Comparison of ENCODE assay signal across 1 cellular context in genomic region chr2:166700079-166700478, GRCh38.
TF ChIP-seq lines count a peak whose summit lies in the region.

No MANE protein-coding gene starts in this region.

TF ChIP-seq in GM23338, 12 proteins besides CTCF, POLR2A, EP300 and RAD21 (continued from another document):
- TF ChIP-seq, protein P1, sequence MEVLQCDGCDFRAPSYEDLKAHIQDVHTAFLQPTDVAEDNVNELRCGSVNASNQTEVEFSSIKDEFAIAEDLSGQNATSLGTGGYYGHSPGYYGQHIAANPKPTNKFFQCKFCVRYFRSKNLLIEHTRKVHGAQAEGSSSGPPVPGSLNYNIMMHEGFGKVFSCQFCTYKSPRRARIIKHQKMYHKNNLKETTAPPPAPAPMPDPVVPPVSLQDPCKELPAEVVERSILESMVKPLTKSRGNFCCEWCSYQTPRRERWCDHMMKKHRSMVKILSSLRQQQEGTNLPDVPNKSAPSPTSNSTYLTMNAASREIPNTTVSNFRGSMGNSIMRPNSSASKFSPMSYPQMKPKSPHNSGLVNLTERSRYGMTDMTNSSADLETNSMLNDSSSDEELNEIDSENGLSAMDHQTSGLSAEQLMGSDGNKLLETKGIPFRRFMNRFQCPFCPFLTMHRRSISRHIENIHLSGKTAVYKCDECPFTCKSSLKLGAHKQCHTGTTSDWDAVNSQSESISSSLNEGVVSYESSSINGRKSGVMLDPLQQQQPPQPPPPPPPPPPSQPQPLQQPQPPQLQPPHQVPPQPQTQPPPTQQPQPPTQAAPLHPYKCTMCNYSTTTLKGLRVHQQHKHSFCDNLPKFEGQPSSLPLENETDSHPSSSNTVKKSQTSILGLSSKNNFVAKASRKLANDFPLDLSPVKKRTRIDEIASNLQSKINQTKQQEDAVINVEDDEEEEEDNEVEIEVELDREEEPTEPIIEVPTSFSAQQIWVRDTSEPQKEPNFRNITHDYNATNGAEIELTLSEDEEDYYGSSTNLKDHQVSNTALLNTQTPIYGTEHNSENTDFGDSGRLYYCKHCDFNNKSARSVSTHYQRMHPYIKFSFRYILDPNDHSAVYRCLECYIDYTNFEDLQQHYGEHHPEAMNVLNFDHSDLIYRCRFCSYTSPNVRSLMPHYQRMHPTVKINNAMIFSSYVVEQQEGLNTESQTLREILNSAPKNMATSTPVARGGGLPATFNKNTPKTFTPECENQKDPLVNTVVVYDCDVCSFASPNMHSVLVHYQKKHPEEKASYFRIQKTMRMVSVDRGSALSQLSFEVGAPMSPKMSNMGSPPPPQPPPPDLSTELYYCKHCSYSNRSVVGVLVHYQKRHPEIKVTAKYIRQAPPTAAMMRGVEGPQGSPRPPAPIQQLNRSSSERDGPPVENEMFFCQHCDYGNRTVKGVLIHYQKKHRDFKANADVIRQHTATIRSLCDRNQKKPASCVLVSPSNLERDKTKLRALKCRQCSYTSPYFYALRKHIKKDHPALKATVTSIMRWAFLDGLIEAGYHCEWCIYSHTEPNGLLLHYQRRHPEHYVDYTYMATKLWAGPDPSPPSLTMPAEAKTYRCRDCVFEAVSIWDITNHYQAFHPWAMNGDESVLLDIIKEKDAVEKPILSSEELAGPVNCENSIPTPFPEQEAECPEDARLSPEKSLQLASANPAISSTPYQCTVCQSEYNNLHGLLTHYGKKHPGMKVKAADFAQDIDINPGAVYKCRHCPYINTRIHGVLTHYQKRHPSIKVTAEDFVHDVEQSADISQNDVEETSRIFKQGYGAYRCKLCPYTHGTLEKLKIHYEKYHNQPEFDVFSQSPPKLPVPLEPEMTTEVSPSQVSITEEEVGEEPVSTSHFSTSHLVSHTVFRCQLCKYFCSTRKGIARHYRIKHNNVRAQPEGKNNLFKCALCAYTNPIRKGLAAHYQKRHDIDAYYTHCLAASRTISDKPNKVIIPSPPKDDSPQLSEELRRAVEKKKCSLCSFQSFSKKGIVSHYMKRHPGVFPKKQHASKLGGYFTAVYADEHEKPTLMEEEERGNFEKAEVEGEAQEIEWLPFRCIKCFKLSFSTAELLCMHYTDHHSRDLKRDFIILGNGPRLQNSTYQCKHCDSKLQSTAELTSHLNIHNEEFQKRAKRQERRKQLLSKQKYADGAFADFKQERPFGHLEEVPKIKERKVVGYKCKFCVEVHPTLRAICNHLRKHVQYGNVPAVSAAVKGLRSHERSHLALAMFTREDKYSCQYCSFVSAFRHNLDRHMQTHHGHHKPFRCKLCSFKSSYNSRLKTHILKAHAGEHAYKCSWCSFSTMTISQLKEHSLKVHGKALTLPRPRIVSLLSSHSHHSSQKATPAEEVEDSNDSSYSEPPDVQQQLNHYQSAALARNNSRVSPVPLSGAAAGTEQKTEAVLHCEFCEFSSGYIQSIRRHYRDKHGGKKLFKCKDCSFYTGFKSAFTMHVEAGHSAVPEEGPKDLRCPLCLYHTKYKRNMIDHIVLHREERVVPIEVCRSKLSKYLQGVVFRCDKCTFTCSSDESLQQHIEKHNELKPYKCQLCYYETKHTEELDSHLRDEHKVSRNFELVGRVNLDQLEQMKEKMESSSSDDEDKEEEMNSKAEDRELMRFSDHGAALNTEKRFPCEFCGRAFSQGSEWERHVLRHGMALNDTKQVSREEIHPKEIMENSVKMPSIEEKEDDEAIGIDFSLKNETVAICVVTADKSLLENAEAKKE (CRISPR knock-in tag; IDR thresholded peaks at IDR 0.05), result no peak
TF ChIP-seq in GM23338: peak in this region for 0.
